In genomic region chr15:94460624-94461023, GRCh38 we compare ENCODE assay signal across 20 cellular contexts.
DNase-seq lines count a peak whose midpoint lies in the region; ATAC-seq, FAIRE-seq and TF ChIP-seq lines count a peak whose summit lies in the region.
"Had no signal": no experiment of that assay in that cellular context is flagged by ENCODE, and none has a peak within 500 bp of the region (broad histone marks: within the 10 kb centered on the region; RNA-seq: fewer than 3 reads in every experiment).

No MANE protein-coding gene starts in this region.

- H3K9ac ChIP-seq in BLaER1 (no peak overlapping the region), neuronal stem cell (ENCODE audit: low read depth, low read length, poor library complexity) (no peak overlapping the region)

- no peak overlapping the region for H4K8ac ChIP-seq in neuronal stem cell (ENCODE audit: low read depth, low read length)

- no peak overlapping the region for H2BK120ac ChIP-seq in neuronal stem cell (ENCODE audit: low read depth, low read length)

- CTCF ChIA-PET in WTC11 (lab: Charles Lee) = no interaction called here

- no peak overlapping the region for H2BK15ac ChIP-seq in neuronal stem cell (ENCODE audit: low read length)

- no peak overlapping the region for H3K23ac ChIP-seq in neuronal stem cell (ENCODE audit: low read depth, low read length, poor library complexity)

- DNase-seq in WTC11 (ENCODE audit: low spot score) (no peak), immature natural killer cell (no peak), neuronal stem cell (ENCODE audit: low spot score) (peak; percentile 14), GM19239 (ENCODE audit: insufficient read length, low spot score) (no peak), tibial artery (no peak), adrenal gland (no peak)
- DNase-seq: AML-193; CD4-positive, alpha-beta memory T cell; DMS153; DMS79; GDM1; H9 had no signal

- TF ChIP-seq POLR2A in adrenal gland (IDR thresholded peaks at IDR 0.05) = no peak

- no peaks in the 10 kb centered on the region for H3K79me1 ChIP-seq in neuronal stem cell (ENCODE audit: low read depth, low read length)

- POLR2A ChIA-PET in WTC11 (lab: Charles Lee) = no interaction called here

- H3K4me2 ChIP-seq in BLaER1 (peak overlapping the region; percentile 8; the same call in 1 of the 2 replicates), neuronal stem cell (ENCODE audit: insufficient read depth, low read length, poor library complexity, severe bottlenecking) (peak overlapping the region; percentile 12)
- H3K4me2 ChIP-seq: A549 had no signal

- H3K27ac Mint-ChIP-seq in WTC11 (no peak overlapping the region), immature natural killer cell (peak overlapping the region in 5 of 6 donors; percentile 15 to 81 (median 50))
- H3K27ac Mint-ChIP-seq: CD4-positive, alpha-beta memory T cell; H9 had no signal

- H3K27me3 Mint-ChIP-seq in WTC11 (ENCODE audit: low read depth) = no peaks in the 10 kb centered on the region
- H3K27me3 Mint-ChIP-seq in immature natural killer cell (ENCODE audit: low read depth in 3 of 3) = peaks cover 0 to 2% (median 0%) of the 10 kb centered on the region in 3 donors
- H3K27me3 Mint-ChIP-seq: CD4-positive, alpha-beta memory T cell had no signal

- H3K9me3 ChIP-seq in BLaER1 (no peaks in the 10 kb centered on the region), neuronal stem cell (replicated peaks in 1 of 2; ENCODE audit: control insufficient read depth in 2 of 2, insufficient read depth in 1 of 2, low read depth in 1 of 2, low read length in 2 of 2) (no peaks in the 10 kb centered on the region), tibial artery (no peaks in the 10 kb centered on the region), adrenal gland (replicated peaks in 1 of 3) (no peaks in the 10 kb centered on the region)

- H2AK5ac ChIP-seq in neuronal stem cell (ENCODE audit: low read depth, low read length) = no peak overlapping the region

- H4K91ac ChIP-seq in neuronal stem cell (ENCODE audit: low read depth, low read length, poor library complexity) = no peak overlapping the region

- peak overlapping the region; percentile 5 for H2AFZ ChIP-seq in neuronal stem cell (ENCODE audit: low read length)

- FAIRE-seq in GM19239 (lab: Jason Lieb, UNC) = no peak
- FAIRE-seq: A549, GM12892, GM18507, H1, HTR-8/SVneo had no signal

- H3K27me3 ChIP-seq in BLaER1 = no peaks in the 10 kb centered on the region
- H3K27me3 ChIP-seq in neuronal stem cell (ENCODE audit: control insufficient read depth in 3 of 3, insufficient read depth in 3 of 3, low read depth in 1 of 3, low read length in 3 of 3) = no peaks in the 10 kb centered on the region
- no peaks in the 10 kb centered on the region for H3K27me3 ChIP-seq in tibial artery
- H3K27me3 ChIP-seq in adrenal gland = no peaks in the 10 kb centered on the region

- H3K4me3 Mint-ChIP-seq in WTC11 (no peak overlapping the region), immature natural killer cell (no peak overlapping the region)
- H3K4me3 Mint-ChIP-seq: CD4-positive, alpha-beta memory T cell; H9 had no signal

- no CpG with 5 or more reads among the region's 1 CpG for WGBS in neuronal stem cell (ENCODE audit: extremely low coverage in 2 of 2, insufficient read length in 2 of 2, insufficient replicate concordance in 1 of 2), 2 donors
- WGBS in adrenal gland, 4 donors = 73 to 84% (median 82%) methylated on average over 1 of the region's 1 CpG

- TF ChIP-seq CTCF in WTC11 (IDR thresholded peaks at IDR 0.05) (no peak), tibial artery (IDR thresholded peaks at IDR 0.05) (no peak), adrenal gland (IDR thresholded peaks at IDR 0.05) (no peak)

- H2BK5ac ChIP-seq in neuronal stem cell (ENCODE audit: low read length) = peak overlapping the region; percentile 77

- no peak overlapping the region for H2BK12ac ChIP-seq in neuronal stem cell (ENCODE audit: low read length)

- no peaks in the 10 kb centered on the region for H3K36me3 ChIP-seq in BLaER1
- no peaks in the 10 kb centered on the region for H3K36me3 ChIP-seq in neuronal stem cell (replicated peaks in 1 of 2; ENCODE audit: control insufficient read depth in 2 of 2, insufficient read depth in 2 of 2, low read length in 2 of 2)
- H3K36me3 ChIP-seq in tibial artery = no peaks in the 10 kb centered on the region
- H3K36me3 ChIP-seq in adrenal gland (replicated peaks in 1 of 2) = no peaks in the 10 kb centered on the region

- H3K4ac ChIP-seq in neuronal stem cell (ENCODE audit: low read length) = no peak overlapping the region

- intact Hi-C loops in tibial artery (cut with DNase I; ENCODE audit: low total_unique reads) = no loop called here
- intact Hi-C loops in adrenal gland (cut with DNase I) = no loop called here

- H3K27ac ChIP-seq in BLaER1 (no peak overlapping the region), neuronal stem cell (replicated peaks; ENCODE audit: low read length) (peak overlapping the region; percentile 2), tibial artery (no peak overlapping the region), adrenal gland (no peak overlapping the region)
- H3K27ac ChIP-seq: 22Rv1, A549 had no signal

- ATAC-seq in WTC11 = peak; percentile 51
- ATAC-seq: A549 had no signal

- no peak overlapping the region for H3K14ac ChIP-seq in neuronal stem cell (ENCODE audit: low read length)

- H3K9me3 Mint-ChIP-seq in WTC11 (no peaks in the 10 kb centered on the region), immature natural killer cell (no peaks in the 10 kb centered on the region)
- H3K9me3 Mint-ChIP-seq: CD14-positive monocyte, H9 had no signal

- H3K4me1 ChIP-seq in BLaER1 (peaks cover 19% of the 10 kb centered on the region), neuronal stem cell (ENCODE audit: control insufficient read depth in 2 of 2, insufficient read depth in 1 of 2, low read depth in 1 of 2, low read length in 2 of 2) (peaks cover 9 to 16% of the 10 kb centered on the region in 2 donors), tibial artery (no peaks in the 10 kb centered on the region), adrenal gland (replicated peaks in 1 of 2) (no peaks in the 10 kb centered on the region)
- H3K4me1 ChIP-seq: A549 had no signal

- H4K20me1 ChIP-seq in BLaER1 = no peaks in the 10 kb centered on the region

- peaks cover 8% of the 10 kb centered on the region for H3K4me1 Mint-ChIP-seq in WTC11
- H3K4me1 Mint-ChIP-seq in immature natural killer cell = peaks cover 30 to 54% of the 10 kb centered on the region in 2 donors
- H3K4me1 Mint-ChIP-seq: CD14-positive monocyte; CD4-positive, alpha-beta memory T cell had no signal

- H3K4me3 ChIP-seq in BLaER1 (no peak overlapping the region), neuronal stem cell (ENCODE audit: low read length in 2 of 2) (no peak overlapping the region), tibial artery (no peak overlapping the region), adrenal gland (no peak overlapping the region)
- H3K4me3 ChIP-seq: A549 had no signal

- peak overlapping the region; percentile 52 for H3K18ac ChIP-seq in neuronal stem cell (ENCODE audit: low read length)

- H3K36me3 Mint-ChIP-seq in WTC11 (no peaks in the 10 kb centered on the region), immature natural killer cell (peaks cover 21 to 29% (median 25%) of the 10 kb centered on the region in 3 donors)

TF ChIP-seq in WTC11, 78 proteins besides CTCF, POLR2A, EP300 and RAD21 (continues in another document):
- TF ChIP-seq ZNF416 (CRISPR knock-in tag; IDR thresholded peaks at IDR 0.05) = no peak
- TF ChIP-seq ATF3 (CRISPR knock-in tag; conservative IDR thresholded peaks at IDR 0.05) = no peak
- TF ChIP-seq ATF1 (CRISPR knock-in tag; IDR thresholded peaks at IDR 0.05) = no peak
- no peak for TF ChIP-seq ETV6 (CRISPR knock-in tag; IDR thresholded peaks at IDR 0.05)
- TF ChIP-seq SP1 (CRISPR knock-in tag; conservative IDR thresholded peaks at IDR 0.05) = no peak
- no peak for TF ChIP-seq CBFB (CRISPR knock-in tag; IDR thresholded peaks at IDR 0.05; ENCODE audit: low read depth)
- no peak for TF ChIP-seq NR2C2 (CRISPR knock-in tag; IDR thresholded peaks at IDR 0.05)
- TF ChIP-seq SMAD4 (CRISPR knock-in tag; IDR thresholded peaks at IDR 0.05) = no peak
- no peak for TF ChIP-seq NFYB (CRISPR knock-in tag; conservative IDR thresholded peaks at IDR 0.05; ENCODE audit: low read depth)
- TF ChIP-seq TEAD1 (CRISPR knock-in tag; IDR thresholded peaks at IDR 0.05) = no peak
- no peak for TF ChIP-seq FOXP1 (CRISPR knock-in tag; IDR thresholded peaks at IDR 0.05; ENCODE audit: borderline replicate concordance)
- TF ChIP-seq EMX1 (CRISPR knock-in tag; IDR thresholded peaks at IDR 0.05) = no peak
- no peak for TF ChIP-seq NFE2L1 (CRISPR knock-in tag; IDR thresholded peaks at IDR 0.05)
